ENCODE assay signal across 12 cellular contexts in genomic region chr9:86303316-86303975, GRCh38. TPM values are rescaled to one million over a fixed set of nuclear protein-coding genes. Genes with fewer than 3 reads are reported as not detected.
DNase-seq lines count a peak whose midpoint lies in the region; ATAC-seq and FAIRE-seq lines count a peak whose summit lies in the region.
"Had no signal": no experiment of that assay in that cellular context is flagged by ENCODE, and none has a peak within 500 bp of the region (broad histone marks: within the 10 kb centered on the region; RNA-seq: fewer than 3 reads in every experiment).

No MANE protein-coding gene starts in this region.

- H3K27ac Mint-ChIP-seq in CD4-positive, CD25-positive, alpha-beta regulatory T cell = peak overlapping the region; percentile 72 to 85 (median 77)
- peak overlapping the region; percentile 96 for H3K27ac Mint-ChIP-seq in activated naive CD4-positive, alpha-beta T cell treated with anti-CD3 and anti-CD28 coated beads, Interleukin-2, amount 50 U/mL, for 24 hours
- H3K27ac Mint-ChIP-seq in memory B cell = peak overlapping the region; percentile 62
- H3K27ac Mint-ChIP-seq: activated B cell treated with CpG ODN at 0.5 μM for 24 hours had no signal

- H3K4me3 Mint-ChIP-seq in CD4-positive, CD25-positive, alpha-beta regulatory T cell = peak overlapping the region in 3 of 4 donors; percentile 13 to 26 (median 15)
- H3K4me3 Mint-ChIP-seq in activated naive CD4-positive, alpha-beta T cell treated with anti-CD3 and anti-CD28 coated beads, Interleukin-2, amount 50 U/mL, for 24 hours = peak overlapping the region; percentile 80
- no peak overlapping the region for H3K4me3 Mint-ChIP-seq in memory B cell
- H3K4me3 Mint-ChIP-seq: activated B cell treated with CpG ODN at 0.5 μM for 24 hours had no signal

- H3K9me3 Mint-ChIP-seq in CD4-positive, CD25-positive, alpha-beta regulatory T cell = no peaks in the 10 kb centered on the region
- H3K9me3 Mint-ChIP-seq in activated naive CD4-positive, alpha-beta T cell treated with anti-CD3 and anti-CD28 coated beads, Interleukin-2, amount 50 U/mL, for 24 hours = no peaks in the 10 kb centered on the region
- H3K9me3 Mint-ChIP-seq in memory B cell = no peaks in the 10 kb centered on the region
- H3K9me3 Mint-ChIP-seq: activated B cell treated with CpG ODN at 0.5 μM for 24 hours had no signal

- H3K4me1 Mint-ChIP-seq in CD4-positive, CD25-positive, alpha-beta regulatory T cell = peaks cover 15 to 26% (median 21%) of the 10 kb centered on the region in 4 donors
- H3K4me1 Mint-ChIP-seq in activated naive CD4-positive, alpha-beta T cell treated with anti-CD3 and anti-CD28 coated beads, Interleukin-2, amount 50 U/mL, for 24 hours = peaks cover 33% of the 10 kb centered on the region
- peaks cover 6% of the 10 kb centered on the region for H3K4me1 Mint-ChIP-seq in memory B cell
- H3K4me1 Mint-ChIP-seq: activated B cell treated with CpG ODN at 0.5 μM for 24 hours had no signal

- peaks cover 16% of the 10 kb centered on the region for H3K4me1 ChIP-seq in CD4-positive, CD25-positive, alpha-beta regulatory T cell (ENCODE audit: control insufficient read depth, insufficient read depth, low read length, poor library complexity, severe bottlenecking)

- H3K27me3 ChIP-seq in CD4-positive, CD25-positive, alpha-beta regulatory T cell (ENCODE audit: control insufficient read depth, insufficient read depth, low read length) = no peaks in the 10 kb centered on the region

- H3K9me3 ChIP-seq in CD4-positive, CD25-positive, alpha-beta regulatory T cell (ENCODE audit: control insufficient read depth in 2 of 2, low read length in 2 of 2) = no peaks in the 10 kb centered on the region

- H3K4me3 ChIP-seq in CD4-positive, CD25-positive, alpha-beta regulatory T cell (ENCODE audit: low read depth, low read length) = peak overlapping the region; percentile 7

- peaks cover 96% of the 10 kb centered on the region for H3K36me3 ChIP-seq in CD4-positive, CD25-positive, alpha-beta regulatory T cell (ENCODE audit: control insufficient read depth, insufficient read depth, low read length)

- ATAC-seq in CD4-positive, CD25-positive, alpha-beta regulatory T cell (ENCODE audit: low read depth in 2 of 2) = peak; percentile 99 to 100
- ATAC-seq in memory B cell (ENCODE audit: low read depth) = no peak
- ATAC-seq in GM21360 (IDR thresholded peaks at IDR 0.05; ENCODE audit: unreplicated experiment) = no peak
- no peak for ATAC-seq in HG03520 (IDR thresholded peaks at IDR 0.05; ENCODE audit: unreplicated experiment)

- no peak for FAIRE-seq in HTR-8/SVneo (lab: Jason Lieb, UNC)

- H3K27ac ChIP-seq in CD4-positive, CD25-positive, alpha-beta regulatory T cell (ENCODE audit: insufficient read depth, low read length, poor library complexity, severe bottlenecking) = no peak overlapping the region
- H3K27ac ChIP-seq: C4-2B had no signal

- DNase-seq in CD4-positive, CD25-positive, alpha-beta regulatory T cell = peak; percentile 13 to 81 (median 34)
- DNase-seq in NCI-H69 (lab: John Stamatoyannopoulos, UW) = peak; percentile 13
- DNase-seq in memory B cell (ENCODE audit: low spot score in 2 of 2) = no peak
- DNase-seq in medulla oblongata (ENCODE audit: extremely low spot score) = no peak
- no peak for DNase-seq in HTR-8/SVneo (ENCODE audit: insufficient read length, low spot score)
- DNase-seq: activated B cell treated with CpG ODN at 0.5 μM for 24 hours, NCI-H82 had no signal

- peaks cover 53% of the 10 kb centered on the region for H3K36me3 Mint-ChIP-seq in CD4-positive, CD25-positive, alpha-beta regulatory T cell
- H3K36me3 Mint-ChIP-seq in activated naive CD4-positive, alpha-beta T cell treated with anti-CD3 and anti-CD28 coated beads, Interleukin-2, amount 50 U/mL, for 24 hours = peaks cover 33% of the 10 kb centered on the region
- H3K36me3 Mint-ChIP-seq in memory B cell = peaks cover 39% of the 10 kb centered on the region

- no peaks in the 10 kb centered on the region for H3K27me3 Mint-ChIP-seq in CD4-positive, CD25-positive, alpha-beta regulatory T cell
- no peaks in the 10 kb centered on the region for H3K27me3 Mint-ChIP-seq in activated naive CD4-positive, alpha-beta T cell treated with anti-CD3 and anti-CD28 coated beads, Interleukin-2, amount 50 U/mL, for 24 hours
- H3K27me3 Mint-ChIP-seq in memory B cell = no peaks in the 10 kb centered on the region
- H3K27me3 Mint-ChIP-seq: activated B cell treated with CpG ODN at 0.5 μM for 24 hours had no signal

RNA-seq across cellular contexts. Expression of gene ISCA1, which starts 21.1 kb away (rescaled TPM):
- 91.7 TPM for total RNA-seq in CD4-positive, CD25-positive, alpha-beta regulatory T cell
- 10 to 100 TPM; 60.2 to 67.8 (median 63.2) TPM for polyA plus RNA-seq in CD4-positive, CD25-positive, alpha-beta regulatory T cell

RNA-seq across cellular contexts. Expression of gene C9orf153, which starts 44.0 kb away (rescaled TPM):
- total RNA-seq in CD4-positive, CD25-positive, alpha-beta regulatory T cell = 0.32 TPM
- not detected for polyA plus RNA-seq in CD4-positive, CD25-positive, alpha-beta regulatory T cell
- polyA plus RNA-seq: neural cell had no signal

RNA-seq across cellular contexts. Expression of gene TUT7, which starts 50.8 kb away (rescaled TPM):
- total RNA-seq in CD4-positive, CD25-positive, alpha-beta regulatory T cell = 75.4 TPM
- polyA plus RNA-seq in CD4-positive, CD25-positive, alpha-beta regulatory T cell = 10 to 100 TPM; 17.3 to 26.8 (median 21.4) TPM

Comparison
In these comparisons a context has a peak if more than half of its experiments do, and no peak if none do; other contexts are left out.
1. ATAC-seq: peak in CD4-positive, CD25-positive, alpha-beta regulatory T cell (2 of 2); none in memory B cell (single experiment), GM21360 (single experiment) and HG03520 (single experiment).
2. DNase-seq: peak in CD4-positive, CD25-positive, alpha-beta regulatory T cell (3 of 3) and NCI-H69 (single experiment); none in memory B cell (0 of 2), medulla oblongata (single experiment) and HTR-8/SVneo (single experiment).
3. Peak in every context shown above with its lines, with median percentiles within 50 percentile points of each other: H3K27ac Mint-ChIP-seq.